In the genomic region with DNA sequence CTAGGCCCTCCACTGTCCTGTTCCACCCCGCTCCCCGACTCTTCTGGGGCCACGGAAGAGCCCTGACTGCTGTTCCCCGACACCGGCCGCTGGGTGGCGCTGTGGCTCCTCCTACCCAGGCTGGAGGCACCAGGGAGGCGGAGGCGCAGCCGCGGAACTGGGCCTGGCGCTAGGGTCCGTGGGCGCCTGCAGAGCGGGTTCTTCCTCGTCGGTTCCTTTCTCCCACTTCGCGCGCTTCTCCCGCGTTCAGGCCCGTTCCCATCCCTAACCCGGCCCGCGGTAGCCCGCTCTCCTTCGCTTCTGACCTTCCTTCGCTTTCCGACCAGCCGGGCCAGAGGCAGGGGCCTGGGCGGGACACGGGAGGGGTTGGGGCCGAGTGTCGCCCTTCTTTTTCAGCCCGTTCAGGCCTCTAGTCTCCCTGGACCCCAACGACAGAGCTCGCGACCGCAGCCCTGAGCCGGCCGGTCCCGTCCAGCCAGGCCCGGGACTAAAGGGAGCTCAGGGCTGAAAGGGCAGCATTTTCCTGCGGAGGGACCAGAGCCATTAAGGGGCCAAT, we compare ENCODE assay signal across 2 cellular contexts.
A peak's percentile ranks its signal among the peaks of the same experiment; 100 is the strongest.
TF ChIP-seq lines count a peak whose summit lies in the region.

No MANE protein-coding gene starts in this region.

TF ChIP-seq in IMR-90, 13 proteins besides CTCF, POLR2A, EP300 and RAD21:
- TF ChIP-seq, protein P1, sequence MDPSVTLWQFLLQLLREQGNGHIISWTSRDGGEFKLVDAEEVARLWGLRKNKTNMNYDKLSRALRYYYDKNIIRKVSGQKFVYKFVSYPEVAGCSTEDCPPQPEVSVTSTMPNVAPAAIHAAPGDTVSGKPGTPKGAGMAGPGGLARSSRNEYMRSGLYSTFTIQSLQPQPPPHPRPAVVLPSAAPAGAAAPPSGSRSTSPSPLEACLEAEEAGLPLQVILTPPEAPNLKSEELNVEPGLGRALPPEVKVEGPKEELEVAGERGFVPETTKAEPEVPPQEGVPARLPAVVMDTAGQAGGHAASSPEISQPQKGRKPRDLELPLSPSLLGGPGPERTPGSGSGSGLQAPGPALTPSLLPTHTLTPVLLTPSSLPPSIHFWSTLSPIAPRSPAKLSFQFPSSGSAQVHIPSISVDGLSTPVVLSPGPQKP (IDR thresholded peaks at IDR 0.05; ENCODE audit: borderline replicate concordance, low read depth, low read length) = no peak
- TF ChIP-seq SMC3 (IDR thresholded peaks at IDR 0.05; ENCODE audit: low read depth, low read length) (peak; percentile 52), MAZ (IDR thresholded peaks at IDR 0.05; ENCODE audit: borderline replicate concordance, low read depth, low read length) (no peak)

TF ChIP-seq in WTC11, 78 proteins besides CTCF, POLR2A, EP300 and RAD21 (continued from another document):
- TF ChIP-seq, protein P2, sequence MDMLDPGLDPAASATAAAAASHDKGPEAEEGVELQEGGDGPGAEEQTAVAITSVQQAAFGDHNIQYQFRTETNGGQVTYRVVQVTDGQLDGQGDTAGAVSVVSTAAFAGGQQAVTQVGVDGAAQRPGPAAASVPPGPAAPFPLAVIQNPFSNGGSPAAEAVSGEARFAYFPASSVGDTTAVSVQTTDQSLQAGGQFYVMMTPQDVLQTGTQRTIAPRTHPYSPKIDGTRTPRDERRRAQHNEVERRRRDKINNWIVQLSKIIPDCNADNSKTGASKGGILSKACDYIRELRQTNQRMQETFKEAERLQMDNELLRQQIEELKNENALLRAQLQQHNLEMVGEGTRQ (CRISPR knock-in tag; IDR thresholded peaks at IDR 0.05) = no peak
- TF ChIP-seq JAZF1 (CRISPR knock-in tag; IDR thresholded peaks at IDR 0.05) (no peak), RELA (CRISPR knock-in tag; IDR thresholded peaks at IDR 0.05; ENCODE audit: borderline replicate concordance) (no peak)
- TF ChIP-seq, protein P3, sequence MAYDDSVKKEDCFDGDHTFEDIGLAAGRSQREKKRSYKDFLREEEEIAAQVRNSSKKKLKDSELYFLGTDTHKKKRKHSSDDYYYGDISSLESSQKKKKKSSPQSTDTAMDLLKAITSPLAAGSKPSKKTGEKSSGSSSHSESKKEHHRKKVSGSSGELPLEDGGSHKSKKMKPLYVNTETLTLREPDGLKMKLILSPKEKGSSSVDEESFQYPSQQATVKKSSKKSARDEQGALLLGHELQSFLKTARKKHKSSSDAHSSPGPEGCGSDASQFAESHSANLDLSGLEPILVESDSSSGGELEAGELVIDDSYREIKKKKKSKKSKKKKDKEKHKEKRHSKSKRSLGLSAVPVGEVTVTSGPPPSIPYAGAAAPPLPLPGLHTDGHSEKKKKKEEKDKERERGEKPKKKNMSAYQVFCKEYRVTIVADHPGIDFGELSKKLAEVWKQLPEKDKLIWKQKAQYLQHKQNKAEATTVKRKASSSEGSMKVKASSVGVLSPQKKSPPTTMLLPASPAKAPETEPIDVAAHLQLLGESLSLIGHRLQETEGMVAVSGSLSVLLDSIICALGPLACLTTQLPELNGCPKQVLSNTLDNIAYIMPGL (CRISPR knock-in tag; IDR thresholded peaks at IDR 0.05) = peak; percentile 75; the same call in 1 of the 2 replicates
